8 cellular contexts compared by ENCODE assay signal in the genomic region with DNA sequence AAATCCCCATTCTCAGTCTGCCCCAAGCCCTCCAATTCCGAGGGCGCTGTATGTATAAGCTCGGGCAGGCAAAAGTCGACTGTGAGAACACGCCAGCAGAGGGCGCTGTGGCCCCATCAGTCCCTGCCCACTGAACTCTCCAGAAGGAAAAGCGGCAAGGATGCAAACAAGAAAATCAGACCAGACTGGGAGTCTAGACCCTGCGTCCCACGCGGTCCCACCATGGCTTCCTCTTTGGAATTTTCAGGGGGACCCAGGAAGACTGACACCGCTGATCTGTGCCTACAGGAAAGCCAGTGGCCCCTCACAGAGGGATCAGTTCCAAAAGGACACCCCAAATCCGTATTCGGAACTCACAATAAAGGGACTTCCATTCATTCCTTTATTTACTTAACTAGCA. TPM values are rescaled to one million over a fixed set of nuclear protein-coding genes. Genes with fewer than 3 reads are reported as not detected.
DNase-seq lines count a peak whose midpoint lies in the region; ATAC-seq and TF ChIP-seq lines count a peak whose summit lies in the region.

No MANE protein-coding gene starts in this region.

- no peaks in the 10 kb centered on the region for H3K36me3 ChIP-seq in brain microvascular endothelial cell (replicated peaks)
- H3K36me3 ChIP-seq in spleen = no peaks in the 10 kb centered on the region

- DNase-seq in GM13976 (ENCODE audit: low spot score) = peak; percentile 87
- DNase-seq in NCI-H2107 (lab: John Stamatoyannopoulos, UW) = peak; percentile 63
- DNase-seq in UCSD-AML1 (lab: John Stamatoyannopoulos, UW; ENCODE audit: unreplicated experiment) = peak; percentile 77
- peak; percentile 83 for DNase-seq in brain microvascular endothelial cell
- peak; percentile 90 for DNase-seq in iPS-NIHi7 (ENCODE audit: extremely low spot score)
- DNase-seq in spleen = peak; percentile 93

- H3K27ac ChIP-seq in brain microvascular endothelial cell (no peak overlapping the region), spleen (no peak overlapping the region)

- no peaks in the 10 kb centered on the region for H3K9me3 ChIP-seq in spleen

- H3K4me3 ChIP-seq in brain microvascular endothelial cell (ENCODE audit: low read depth, low read length) = no peak overlapping the region
- peak overlapping the region in 1 of 8 donors; percentile 13 for H3K4me3 ChIP-seq in spleen

- peaks cover 0 to 10% (median 8%) of the 10 kb centered on the region in 6 donors for H3K4me1 ChIP-seq in spleen

- no peak for TF ChIP-seq POLR2A in spleen (IDR thresholded peaks at IDR 0.05)

- intact Hi-C loops in spleen (cut with DNase I; ENCODE audit: low total_unique reads) = loop anchor here (10.0 kb wide), 1 partner anchor 842 kb away; no protein-coding TSS in a partner anchor

- 17 to 22% (median 18%) methylated on average over 11 to 13 of the region's 13 CpGs for WGBS in spleen, 5 donors

- in situ Hi-C loops in GM13976 (cut with MboI; ENCODE audit: low sequenced_read_pairs, unreplicated experiment) (loop anchor here (10.0 to 25.0 kb wide), 2 partner anchors 222 to 830 kb away; a partner anchor contains a TSS), brain microvascular endothelial cell (cut with HindIII; ENCODE audit: low pct_ligation_motif_present, low sequenced_read_pairs) (loop anchor here (25.0 kb wide), 1 partner anchor 480 kb away; no protein-coding TSS in a partner anchor)

- ATAC-seq in HG02885 (IDR thresholded peaks at IDR 0.05; ENCODE audit: poor library complexity, unreplicated experiment) (peak; percentile 84), GM18517 (IDR thresholded peaks at IDR 0.05; ENCODE audit: unreplicated experiment) (no peak)

- H3K27me3 ChIP-seq in brain microvascular endothelial cell (replicated peaks) (no peaks in the 10 kb centered on the region), spleen (replicated peaks in 1 of 7) (peaks cover 0 to 5% (median 0%) of the 10 kb centered on the region in 7 donors)

- peak; percentile 90 for TF ChIP-seq CTCF in GM13976 (IDR thresholded peaks at IDR 0.05; ENCODE audit: borderline replicate concordance, control extremely low read depth, extremely low read depth, insufficient read depth, missing control alignments)
- TF ChIP-seq CTCF in brain microvascular endothelial cell (IDR thresholded peaks at IDR 0.05; ENCODE audit: low read depth, low read length, missing control alignments) = peak; percentile 93
- TF ChIP-seq CTCF in spleen (IDR thresholded peaks at IDR 0.05 in 8 of 11, conservative IDR thresholded peaks at IDR 0.05 in 3 of 11) = peak; percentile 71 to 92 (median 85)

RNA-seq across cellular contexts. Expression of a gene that starts 19.5 kb away (rescaled TPM):
- not detected for total RNA-seq in spleen
- polyA plus RNA-seq in spleen = under 1 TPM; 0.09 to 0.20 (median 0.10) TPM

RNA-seq across cellular contexts. Expression of a gene that starts 35.6 kb away (rescaled TPM):
- total RNA-seq in spleen = 1 to 10 TPM in 4 of 7 donors, under 1 TPM in 1, not detected in 2; 0.57 to 2.2 (median 1.1) TPM
- polyA plus RNA-seq in spleen = 1 to 10 TPM; 1.2 to 3.6 (median 1.4) TPM
